In the genomic region with DNA sequence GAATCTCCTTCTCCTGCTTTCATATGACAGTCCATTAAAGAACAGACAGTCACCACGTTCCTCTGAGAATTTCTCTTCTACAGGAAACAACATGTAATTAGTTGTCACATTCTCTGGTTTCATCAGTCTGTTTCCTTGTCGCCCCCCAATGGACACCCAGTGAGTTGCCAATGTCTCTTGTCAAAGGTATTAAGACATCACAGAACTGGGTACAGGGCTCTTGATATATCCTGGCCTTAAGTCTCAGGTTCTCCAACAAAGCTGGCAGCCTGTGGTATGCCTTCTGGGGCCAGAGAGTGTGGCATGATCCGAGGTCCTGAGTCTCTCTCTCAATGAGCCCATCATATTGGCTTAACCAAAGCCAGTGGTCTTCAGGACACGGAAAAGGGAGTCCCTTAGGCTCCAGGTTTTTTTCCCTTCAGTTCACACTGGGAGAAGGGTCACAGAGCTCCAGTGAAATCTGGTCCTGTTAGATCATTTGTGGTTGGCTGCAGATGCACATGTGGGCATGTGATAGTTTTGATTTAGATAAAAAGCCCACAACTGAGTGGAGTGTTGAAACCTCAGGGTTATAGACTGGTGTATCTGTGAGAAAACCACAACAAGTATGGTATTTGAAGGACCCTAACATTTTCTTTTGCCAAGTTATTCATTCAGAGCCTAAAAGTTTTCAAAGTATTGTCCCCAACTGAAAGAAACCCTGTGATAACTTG, we compare ENCODE assay signal across 9 cellular contexts. TPM values are rescaled to one million over a fixed set of nuclear protein-coding genes. Genes with fewer than 3 reads are reported as not detected.
DNase-seq lines count a peak whose midpoint lies in the region; ATAC-seq and TF ChIP-seq lines count a peak whose summit lies in the region.
"Had no signal": no experiment of that assay in that cellular context is flagged by ENCODE, and none has a peak within 500 bp of the region (broad histone marks: within the 10 kb centered on the region; RNA-seq: fewer than 3 reads in every experiment).

No MANE protein-coding gene starts in this region.

- no peaks in the 10 kb centered on the region for H3K27me3 Mint-ChIP-seq in glutamatergic neuron (ENCODE audit: unreplicated experiment)

- no peak overlapping the region for H3K4me3 Mint-ChIP-seq in glutamatergic neuron (ENCODE audit: unreplicated experiment)

- no peaks in the 10 kb centered on the region for H3K4me1 Mint-ChIP-seq in glutamatergic neuron (ENCODE audit: low read depth, unreplicated experiment)

- no peak overlapping the region for H3K27ac Mint-ChIP-seq in glutamatergic neuron (ENCODE audit: unreplicated experiment)

- no peaks in the 10 kb centered on the region for H3K36me3 Mint-ChIP-seq in glutamatergic neuron (ENCODE audit: unreplicated experiment)

- no peaks in the 10 kb centered on the region for H3K9me3 Mint-ChIP-seq in glutamatergic neuron (ENCODE audit: unreplicated experiment)

- H3K4me3 ChIP-seq in WI38 (ENCODE audit: low read depth, low read length) = no peak overlapping the region

- TF ChIP-seq CTCF in WI38 (IDR thresholded peaks at IDR 0.05; ENCODE audit: low read depth, low read length) = peak; percentile 71
- peak; percentile 35 for TF ChIP-seq CTCF in glutamatergic neuron (IDR thresholded peaks at IDR 0.05; ENCODE audit: partially characterized antibody, unreplicated experiment)

- peak; percentile 74 for ATAC-seq in GM21529 (IDR thresholded peaks at IDR 0.05; ENCODE audit: unreplicated experiment)
- no peak for ATAC-seq in HG03280 (IDR thresholded peaks at IDR 0.05; ENCODE audit: unreplicated experiment)

- DNase-seq in GM04503 (ENCODE audit: low read depth) (peak; percentile 30), Kasumi-1 (lab: John Stamatoyannopoulos, UW) (peak; percentile 49 to 56), glutamatergic neuron (peak; percentile 55), retina (no peak)
- peak; percentile 6 for DNase-seq in stimulated activated CD4-positive, alpha-beta T cell treated with anti-CD3 and anti-CD28 coated beads, Interleukin-12 subunit alpha, Interleukin-12 subunit beta, amount 100 ng/mL, for 4 hours

RNA-seq across cellular contexts. Expression of gene PRLR, which starts 46.9 kb away (rescaled TPM):
- not detected for total RNA-seq in glutamatergic neuron (ENCODE audit: unreplicated experiment)
- total RNA-seq: activated CD8-positive, alpha-beta memory T cell treated with anti-CD3 and anti-CD28 coated beads for 36 hours had no signal
